Comparison of ENCODE assay signal across 19 cellular contexts in genomic region chr1:23596382-23597358, GRCh38. TPM values are rescaled to one million over a fixed set of nuclear protein-coding genes. Genes with fewer than 3 reads are reported as not detected.
DNase-seq lines count a peak whose midpoint lies in the region; ATAC-seq and TF ChIP-seq lines count a peak whose summit lies in the region.
"Had no signal": no experiment of that assay in that cellular context is flagged by ENCODE, and none has a peak within 500 bp of the region (broad histone marks: within the 10 kb centered on the region; RNA-seq: fewer than 3 reads in every experiment).

No MANE protein-coding gene starts in this region.

- peaks cover 71% of the 10 kb centered on the region for H3K4me1 Mint-ChIP-seq in activated CD4-positive, alpha-beta memory T cell treated with anti-CD3 and anti-CD28 coated beads for 36 hours (ENCODE audit: low read depth)
- H3K4me1 Mint-ChIP-seq in activated CD4-positive, alpha-beta memory T cell treated with anti-CD3 and anti-CD28 coated beads, Interleukin-2, amount 10 ng/mL, durations not matched to agents 7 days and 5 days, result peaks cover 47% of the 10 kb centered on the region
- H3K4me1 Mint-ChIP-seq in endothelial cell (ENCODE audit: unreplicated experiment), result peaks cover 65% of the 10 kb centered on the region
- peaks cover 86% of the 10 kb centered on the region for H3K4me1 Mint-ChIP-seq in stimulated activated memory B cell treated with anti-CD40 and anti-IgM and Interleukin-4, amounts not matched to agents 10 μg/mL and 1 μg/mL and 100 μg/mL, for 72 hours

- no peak for TF ChIP-seq POLR2A in ovary (IDR thresholded peaks at IDR 0.05)

- 48 to 54% (median 50%) methylated on average over 10 of the region's 10 CpGs for WGBS in ovary, 3 donors

- intact Hi-C loops in activated CD4-positive, alpha-beta memory T cell treated with anti-CD3 and anti-CD28 coated beads for 36 hours (cut with micrococcal nuclease), result no loop called here
- intact Hi-C loops in Panc1 (cut with micrococcal nuclease; ENCODE audit: unreplicated experiment) (no loop called here), ovary (cut with DNase I) (no loop called here)

- H3K9me3 ChIP-seq in Panc1 (ENCODE audit: control insufficient read depth, insufficient read depth, low read depth, low read length) (no peaks in the 10 kb centered on the region), ovary (no peaks in the 10 kb centered on the region)
- H3K9me3 ChIP-seq: prostate gland, SK-N-SH, spleen, upper lobe of right lung had no signal

- no peaks in the 10 kb centered on the region for H3K27me3 Mint-ChIP-seq in activated CD4-positive, alpha-beta memory T cell treated with anti-CD3 and anti-CD28 coated beads for 36 hours
- H3K27me3 Mint-ChIP-seq in activated CD4-positive, alpha-beta memory T cell treated with anti-CD3 and anti-CD28 coated beads, Interleukin-2, amount 10 ng/mL, durations not matched to agents 7 days and 5 days, result no peaks in the 10 kb centered on the region
- peaks cover 9% of the 10 kb centered on the region for H3K27me3 Mint-ChIP-seq in endothelial cell (ENCODE audit: unreplicated experiment)
- no peaks in the 10 kb centered on the region for H3K27me3 Mint-ChIP-seq in stimulated activated memory B cell treated with anti-CD40 and anti-IgM and Interleukin-4, amounts not matched to agents 10 μg/mL and 1 μg/mL and 100 μg/mL, for 72 hours

- H3K4me3 ChIP-seq in Panc1 (ENCODE audit: low read depth in 2 of 2, low read length in 2 of 2) (no peak overlapping the region), ovary (no peak overlapping the region)
- H3K4me3 ChIP-seq: prostate gland, spleen, upper lobe of right lung had no signal

- no peaks in the 10 kb centered on the region for H3K36me3 Mint-ChIP-seq in activated CD4-positive, alpha-beta memory T cell treated with anti-CD3 and anti-CD28 coated beads for 36 hours
- no peaks in the 10 kb centered on the region for H3K36me3 Mint-ChIP-seq in activated CD4-positive, alpha-beta memory T cell treated with anti-CD3 and anti-CD28 coated beads, Interleukin-2, amount 10 ng/mL, durations not matched to agents 7 days and 5 days (ENCODE audit: low read depth)
- H3K36me3 Mint-ChIP-seq in endothelial cell (ENCODE audit: low read depth, unreplicated experiment), result peaks cover 6% of the 10 kb centered on the region
- H3K36me3 Mint-ChIP-seq in stimulated activated memory B cell treated with anti-CD40 and anti-IgM and Interleukin-4, amounts not matched to agents 10 μg/mL and 1 μg/mL and 100 μg/mL, for 72 hours, result no peaks in the 10 kb centered on the region

- TF ChIP-seq CTCF in Panc1 (IDR thresholded peaks at IDR 0.05), result no peak
- TF ChIP-seq CTCF in endothelial cell (IDR thresholded peaks at IDR 0.05; ENCODE audit: unreplicated experiment), result no peak
- TF ChIP-seq CTCF in ovary (IDR thresholded peaks at IDR 0.05), result no peak

- H3K4me3 Mint-ChIP-seq in activated CD4-positive, alpha-beta memory T cell treated with anti-CD3 and anti-CD28 coated beads for 36 hours, result no peak overlapping the region
- no peak overlapping the region for H3K4me3 Mint-ChIP-seq in activated CD4-positive, alpha-beta memory T cell treated with anti-CD3 and anti-CD28 coated beads, Interleukin-2, amount 10 ng/mL, durations not matched to agents 7 days and 5 days
- H3K4me3 Mint-ChIP-seq in endothelial cell (ENCODE audit: unreplicated experiment), result no peak overlapping the region
- no peak overlapping the region for H3K4me3 Mint-ChIP-seq in stimulated activated memory B cell treated with anti-CD40 and anti-IgM and Interleukin-4, amounts not matched to agents 10 μg/mL and 1 μg/mL and 100 μg/mL, for 72 hours
- H3K4me3 Mint-ChIP-seq: stimulated activated effector memory CD8-positive, alpha-beta T cell treated with anti-CD3 and anti-CD28 coated beads, Interleukin-12 subunit alpha, Interleukin-12 subunit beta, amount 100 ng/mL, for 72 hours had no signal

- H3K27me3 ChIP-seq in Panc1 (ENCODE audit: control insufficient read depth, insufficient read depth, low read length) (no peaks in the 10 kb centered on the region), ovary (no peaks in the 10 kb centered on the region)
- H3K27me3 ChIP-seq: spleen, upper lobe of right lung had no signal

- POLR2A ChIA-PET in activated CD4-positive, alpha-beta memory T cell treated with anti-CD3 and anti-CD28 coated beads for 36 hours (lab: Charles Lee), result no interaction called here
- POLR2A ChIA-PET in activated CD4-positive, alpha-beta memory T cell treated with anti-CD3 and anti-CD28 coated beads, Interleukin-2, amount 10 ng/mL, durations not matched to agents 7 days and 5 days (lab: Charles Lee), result interaction anchor here (0.7 to 1.6 kb wide), 3 partner anchors 16 to 284 kb away, joined by 3 to 6 read pairs (median 3); partner anchors contain the start of gene ID3
- POLR2A ChIA-PET in Panc1 (lab: Charles Lee), result no interaction called here

- no peaks in the 10 kb centered on the region for H3K9me3 Mint-ChIP-seq in activated CD4-positive, alpha-beta memory T cell treated with anti-CD3 and anti-CD28 coated beads for 36 hours
- no peaks in the 10 kb centered on the region for H3K9me3 Mint-ChIP-seq in activated CD4-positive, alpha-beta memory T cell treated with anti-CD3 and anti-CD28 coated beads, Interleukin-2, amount 10 ng/mL, durations not matched to agents 7 days and 5 days
- H3K9me3 Mint-ChIP-seq in endothelial cell (ENCODE audit: unreplicated experiment), result no peaks in the 10 kb centered on the region
- H3K9me3 Mint-ChIP-seq in stimulated activated memory B cell treated with anti-CD40 and anti-IgM and Interleukin-4, amounts not matched to agents 10 μg/mL and 1 μg/mL and 100 μg/mL, for 72 hours, result no peaks in the 10 kb centered on the region
- H3K9me3 Mint-ChIP-seq: activated T-cell treated with anti-CD3 and anti-CD28 coated beads, Interleukin-2, amount 50 U/mL, for 72 hours; stimulated activated effector memory CD8-positive, alpha-beta T cell treated with anti-CD3 and anti-CD28 coated beads, Interleukin-12 subunit alpha, Interleukin-12 subunit beta, amount 100 ng/mL, for 72 hours had no signal

- in situ Hi-C loops in Panc1 (cut with HindIII; ENCODE audit: low pct_unique_long_range_greater_than_20kb, low sequenced_read_pairs), result no loop called here

- no peak for DNase-seq in activated CD4-positive, alpha-beta memory T cell treated with anti-CD3 and anti-CD28 coated beads for 36 hours
- no peak for DNase-seq in activated CD4-positive, alpha-beta memory T cell treated with anti-CD3 and anti-CD28 coated beads, Interleukin-2, amount 10 ng/mL, durations not matched to agents 7 days and 5 days
- DNase-seq in Panc1 (ENCODE audit: low read depth, low spot score), result no peak
- DNase-seq in endothelial cell (ENCODE audit: low spot score), result no peak
- no peak for DNase-seq in ovary
- DNase-seq in NCI-H2227 (lab: John Stamatoyannopoulos, UW; ENCODE audit: unreplicated experiment), result no peak
- DNase-seq: activated T-cell treated with anti-CD3 and anti-CD28 coated beads, Interleukin-2, amount 50 U/mL, for 72 hours; amygdala; GOT3; MV-4-11; PC-3; SK-N-SH; spleen; upper lobe of right lung had no signal

- H3K27ac ChIP-seq in Panc1 (ENCODE audit: low read length), result 0 out of 2 replicates have a peak overlapping the region, but pooled peaks have one; percentile 14
- no peak overlapping the region for H3K27ac ChIP-seq in ovary
- H3K27ac ChIP-seq: 22Rv1, prostate gland, upper lobe of right lung had no signal

- peak overlapping the region; percentile 11 for H3K27ac Mint-ChIP-seq in activated CD4-positive, alpha-beta memory T cell treated with anti-CD3 and anti-CD28 coated beads for 36 hours
- no peak overlapping the region for H3K27ac Mint-ChIP-seq in activated CD4-positive, alpha-beta memory T cell treated with anti-CD3 and anti-CD28 coated beads, Interleukin-2, amount 10 ng/mL, durations not matched to agents 7 days and 5 days
- peak overlapping the region; percentile 97 for H3K27ac Mint-ChIP-seq in endothelial cell (ENCODE audit: unreplicated experiment)
- peak overlapping the region; percentile 94 for H3K27ac Mint-ChIP-seq in stimulated activated memory B cell treated with anti-CD40 and anti-IgM and Interleukin-4, amounts not matched to agents 10 μg/mL and 1 μg/mL and 100 μg/mL, for 72 hours
- H3K27ac Mint-ChIP-seq: stimulated activated effector memory CD8-positive, alpha-beta T cell treated with anti-CD3 and anti-CD28 coated beads, Interleukin-12 subunit alpha, Interleukin-12 subunit beta, amount 100 ng/mL, for 72 hours had no signal

- H3K36me3 ChIP-seq in Panc1 (ENCODE audit: control insufficient read depth, insufficient read depth, low read length) (no peaks in the 10 kb centered on the region), ovary (no peaks in the 10 kb centered on the region)
- H3K36me3 ChIP-seq: prostate gland, spleen, upper lobe of right lung had no signal

- no peak for TF ChIP-seq EP300 in ovary (IDR thresholded peaks at IDR 0.05)

- CTCF ChIA-PET in activated CD4-positive, alpha-beta memory T cell treated with anti-CD3 and anti-CD28 coated beads for 36 hours (lab: Charles Lee), result interaction anchor here (0.6 to 7.7 kb wide), 3 partner anchors 19 to 41 kb away, joined by 4 to 37 read pairs (median 35); no protein-coding TSS in a partner anchor
- CTCF ChIA-PET in activated CD4-positive, alpha-beta memory T cell treated with anti-CD3 and anti-CD28 coated beads, Interleukin-2, amount 10 ng/mL, durations not matched to agents 7 days and 5 days (lab: Charles Lee), result interaction anchor here (0.5 to 1.4 kb wide), 3 partner anchors 19 to 197 kb away, joined by 3 to 6 read pairs (median 3); no protein-coding TSS in a partner anchor
- CTCF ChIA-PET in Panc1 (lab: Charles Lee), result no interaction called here

- H3K4me1 ChIP-seq in Panc1 (ENCODE audit: control insufficient read depth, insufficient read depth, low read length) (peaks cover 36% of the 10 kb centered on the region), ovary (ENCODE audit: insufficient read depth) (no peaks in the 10 kb centered on the region)
- H3K4me1 ChIP-seq: prostate gland had no signal

- no peak for ATAC-seq in Panc1
- no peak for ATAC-seq in stimulated activated memory B cell treated with anti-CD40 and anti-IgM and Interleukin-4, amounts not matched to agents 10 μg/mL and 1 μg/mL and 100 μg/mL, for 72 hours
- no peak for ATAC-seq in HG02763 (IDR thresholded peaks at IDR 0.05; ENCODE audit: unreplicated experiment)
- ATAC-seq: activated T-cell treated with anti-CD3 and anti-CD28 coated beads, Interleukin-2, amount 50 U/mL, for 72 hours; PC-3; stimulated activated effector memory CD8-positive, alpha-beta T cell treated with anti-CD3 and anti-CD28 coated beads, Interleukin-12 subunit alpha, Interleukin-12 subunit beta, amount 100 ng/mL, for 72 hours; upper lobe of right lung had no signal

- BruUV-seq in Panc1 (replicated peaks; lab: Mats Ljungman, UMichigan), result no TSS peak

RNA-seq across cellular contexts. Expression of gene ID3, which starts 37.4 kb away (rescaled TPM):
- 10 to 100 TPM; 35.9 to 36.2 TPM for total RNA-seq in activated CD4-positive, alpha-beta memory T cell treated with anti-CD3 and anti-CD28 coated beads for 36 hours
- 10 to 100 TPM; 14.7 to 14.8 TPM for total RNA-seq in activated CD4-positive, alpha-beta memory T cell treated with anti-CD3 and anti-CD28 coated beads, Interleukin-2, amount 10 ng/mL, durations not matched to agents 7 days and 5 days
- 39.6 TPM for total RNA-seq in Panc1 (2021; ENCODE audit: unreplicated experiment)
- polyA plus RNA-seq in Panc1 (2012; ENCODE audit: insufficient read length), result 46.3 TPM
- total RNA-seq in endothelial cell (ENCODE audit: unreplicated experiment), result 240 TPM
- 100 to 1,000 TPM in 4 of 7 donors, 10 to 100 TPM in 3; 44.1 to 274 (median 143) TPM for total RNA-seq in ovary
- polyA plus RNA-seq in ovary, result 100 to 1,000 TPM in 1 of 2 donors, 10 to 100 TPM in 1; 37.9 to 257 TPM
